In the genomic region with DNA sequence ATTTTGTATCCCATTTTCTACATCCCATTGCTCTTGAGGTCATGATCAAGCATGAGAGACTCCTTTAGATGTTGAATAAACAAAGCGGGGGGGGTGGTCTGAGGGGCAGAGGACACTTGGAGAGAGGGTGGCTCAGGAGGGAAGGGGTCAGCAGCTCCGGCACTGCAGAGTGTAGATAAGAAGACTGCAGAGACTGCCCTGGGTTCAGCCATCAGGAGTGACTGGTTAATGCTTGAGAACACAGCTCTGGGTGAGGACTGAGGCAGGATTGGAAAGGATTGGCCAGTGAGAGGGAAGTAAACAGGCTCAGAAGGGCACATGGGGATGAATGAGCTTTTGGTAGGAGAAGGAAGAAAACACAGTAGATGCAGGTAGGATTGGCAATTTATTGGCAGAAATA, we compare ENCODE assay signal across 21 cellular contexts.
DNase-seq lines count a peak whose midpoint lies in the region; ATAC-seq, FAIRE-seq and TF ChIP-seq lines count a peak whose summit lies in the region.
"Had no signal": no experiment of that assay in that cellular context is flagged by ENCODE, and none has a peak within 500 bp of the region (broad histone marks: within the 10 kb centered on the region; RNA-seq: fewer than 3 reads in every experiment).

No MANE protein-coding gene starts in this region.

- H3K4me3 ChIP-seq in K562 = no peak overlapping the region
- H3K4me3 ChIP-seq: A549; BLaER1 treated with 17β-estradiol and CSF1 and Interleukin-3, amounts not matched to agents 10 nM and 100 nM had no signal

- no peaks in the 10 kb centered on the region for H3K9me3 Mint-ChIP-seq in stimulated activated memory B cell treated with anti-CD40 and anti-IgM and Interleukin-4, amounts not matched to agents 10 μg/mL and 1 μg/mL and 100 μg/mL, for 72 hours
- H3K9me3 Mint-ChIP-seq: CD4-positive, alpha-beta T cell; CD8-positive, alpha-beta T cell had no signal

- H2AFZ ChIP-seq in K562 (ENCODE audit: low read depth, low read length) = no peak overlapping the region

- no peak for TF ChIP-seq RAD21 in K562 (CRISPR knock-in tag; conservative IDR thresholded peaks at IDR 0.05 in 1 of 2, IDR thresholded peaks at IDR 0.05 in 1 of 2)

- H3K36me3 Mint-ChIP-seq in stimulated activated memory B cell treated with anti-CD40 and anti-IgM and Interleukin-4, amounts not matched to agents 10 μg/mL and 1 μg/mL and 100 μg/mL, for 72 hours = no peaks in the 10 kb centered on the region
- H3K36me3 Mint-ChIP-seq: CD8-positive, alpha-beta T cell had no signal

- no peaks in the 10 kb centered on the region for H3K9me3 ChIP-seq in K562 (replicated peaks; ENCODE audit: control insufficient read depth, insufficient read depth, low read depth, low read length)
- H3K9me3 ChIP-seq: A549; BLaER1 treated with 17β-estradiol and CSF1 and Interleukin-3, amounts not matched to agents 10 nM and 100 nM; Caco-2 had no signal

- H3K9ac ChIP-seq in K562 (ENCODE audit: insufficient read depth in 1 of 2, low read depth in 2 of 2, low read length in 2 of 2) = no peak overlapping the region
- H3K9ac ChIP-seq: BLaER1 treated with 17β-estradiol and CSF1 and Interleukin-3, amounts not matched to agents 10 nM and 100 nM had no signal

- peak; percentile 97 for ATAC-seq in K562
- ATAC-seq in stimulated activated memory B cell treated with anti-CD40 and anti-IgM and Interleukin-4, amounts not matched to agents 10 μg/mL and 1 μg/mL and 100 μg/mL, for 72 hours = peak; percentile 10
- ATAC-seq in GM21515 (IDR thresholded peaks at IDR 0.05; ENCODE audit: unreplicated experiment) = no peak
- ATAC-seq: A549; CD8-positive, alpha-beta T cell had no signal

- no TSS peak for BruUV-seq in K562 (replicated peaks; lab: Mats Ljungman, UMichigan)

- no peak for TF ChIP-seq CTCF in K562 (IDR thresholded peaks at IDR 0.05 in 2 of 3, conservative IDR thresholded peaks at IDR 0.05 in 1 of 3; ENCODE audit: insufficient read depth in 2 of 3, low read depth in 1 of 3, low read length in 3 of 3)

- no peaks in the 10 kb centered on the region for H3K27me3 ChIP-seq in K562 (ENCODE audit: control insufficient read depth in 2 of 2, insufficient read depth in 2 of 2, low read length in 2 of 2)
- H3K27me3 ChIP-seq: BLaER1 treated with 17β-estradiol and CSF1 and Interleukin-3, amounts not matched to agents 10 nM and 100 nM had no signal

- no peak overlapping the region for H3K4me3 Mint-ChIP-seq in stimulated activated memory B cell treated with anti-CD40 and anti-IgM and Interleukin-4, amounts not matched to agents 10 μg/mL and 1 μg/mL and 100 μg/mL, for 72 hours
- H3K4me3 Mint-ChIP-seq: B cell; CD4-positive, alpha-beta T cell; CD8-positive, alpha-beta T cell had no signal

- H3K79me2 ChIP-seq in K562 (ENCODE audit: control insufficient read depth, insufficient read depth, low read length) = 0 out of 3 replicates have a peak, but pooled peaks cover 3% of the 10 kb centered on the region

- TF ChIP-seq EP300 in K562 (IDR thresholded peaks at IDR 0.05; ENCODE audit: low read length) = peak; percentile 32; the same call in 1 of the 2 replicates

- POLR2A ChIA-PET in K562 (lab: Yijun Ruan, JAX) = interaction anchor here (0.7 kb wide), 1 partner anchor 519 kb away, joined by 3 read pairs; no protein-coding TSS in a partner anchor

- in situ Hi-C loops in K562 (cut with MboI) = no loop called here

- H3K27ac ChIP-seq in K562 (ENCODE audit: extremely low read depth, low read depth, low read length) = no peak overlapping the region
- H3K27ac ChIP-seq: 22Rv1; BLaER1 treated with 17β-estradiol and CSF1 and Interleukin-3, amounts not matched to agents 10 nM and 100 nM; C4-2B had no signal

- intact Hi-C loops in K562 (cut with micrococcal nuclease) = no loop called here

- no peaks in the 10 kb centered on the region for H3K9me1 ChIP-seq in K562 (ENCODE audit: control insufficient read depth, insufficient read depth, low read length)

- DNase-seq in OCI-M1 (lab: John Stamatoyannopoulos, UW) (peak; percentile 61), K562 (ENCODE audit: extremely low read depth in 1 of 4, low spot score in 3 of 4) (peak; percentile 12 to 78 (median 43)), NCI-H345 treated with DMSO at 0.1 percent for 48 hours (lab: John Stamatoyannopoulos, UW; ENCODE audit: unreplicated experiment) (no peak), hippocampal formation (lab: John Stamatoyannopoulos, UW) (no peak)
- DNase-seq: AML-193; Caco-2; Calu3; CD4-positive, alpha-beta T cell; CD8-positive, alpha-beta T cell; DMS79 treated with DMSO at 0.1 percent for 48 hours; GF-D8 had no signal

- no peak overlapping the region for H3K27ac Mint-ChIP-seq in stimulated activated memory B cell treated with anti-CD40 and anti-IgM and Interleukin-4, amounts not matched to agents 10 μg/mL and 1 μg/mL and 100 μg/mL, for 72 hours
- H3K27ac Mint-ChIP-seq: B cell; CD4-positive, alpha-beta T cell; CD8-positive, alpha-beta T cell had no signal

- TF ChIP-seq POLR2A in K562 (conservative IDR thresholded peaks at IDR 0.05) = no peak

- peaks cover 0 to 19% of the 10 kb centered on the region in 2 experiments; a peak in 2 of 5 replicates for H3K4me1 ChIP-seq in K562 (replicated peaks in 1 of 2; ENCODE audit: control insufficient read depth in 2 of 2, insufficient read depth in 2 of 2, low read length in 2 of 2)
- H3K4me1 ChIP-seq: Caco-2 had no signal

- H3K4me1 Mint-ChIP-seq in stimulated activated memory B cell treated with anti-CD40 and anti-IgM and Interleukin-4, amounts not matched to agents 10 μg/mL and 1 μg/mL and 100 μg/mL, for 72 hours = peaks cover 5% of the 10 kb centered on the region

- H3K27me3 Mint-ChIP-seq in stimulated activated memory B cell treated with anti-CD40 and anti-IgM and Interleukin-4, amounts not matched to agents 10 μg/mL and 1 μg/mL and 100 μg/mL, for 72 hours = peaks cover 19% of the 10 kb centered on the region

- CTCF ChIA-PET in K562 (lab: Yijun Ruan, JAX; ENCODE audit: low intra/inter-chr PET ratio) = no interaction called here

- peak overlapping the region; percentile 14; the same call in 1 of the 2 replicates for H3K4me2 ChIP-seq in K562 (ENCODE audit: insufficient read depth, low read length)
- H3K4me2 ChIP-seq: A549; BLaER1 treated with 17β-estradiol and CSF1 and Interleukin-3, amounts not matched to agents 10 nM and 100 nM had no signal

- FAIRE-seq in K562 (lab: Jason Lieb, UNC) = peak; percentile 84
- FAIRE-seq: A549, D721Med, G401.6, GM12891 had no signal

- H3K36me3 ChIP-seq in K562 (ENCODE audit: control insufficient read depth, insufficient read depth, low read length) = no peaks in the 10 kb centered on the region
- H3K36me3 ChIP-seq: BLaER1 treated with 17β-estradiol and CSF1 and Interleukin-3, amounts not matched to agents 10 nM and 100 nM had no signal

- WGBS in K562 (ENCODE audit: insufficient coverage, low coverage, missing lambda C conversion rate) = 6% methylated on average over 2 of the region's 2 CpGs

- H4K20me1 ChIP-seq in K562 (replicated peaks; ENCODE audit: control insufficient read depth, insufficient read depth, low read length) = no peaks in the 10 kb centered on the region; the same call in none of the 2 replicates
- H4K20me1 ChIP-seq: BLaER1 treated with 17β-estradiol and CSF1 and Interleukin-3, amounts not matched to agents 10 nM and 100 nM had no signal

TF ChIP-seq in K562, 482 proteins besides CTCF, POLR2A, EP300 and RAD21 (continues in another document):
- TF ChIP-seq BDP1 (IDR thresholded peaks at IDR 0.05; ENCODE audit: insufficient read depth, insufficient read length) (no peak), ELF4 (CRISPR knock-in tag; IDR thresholded peaks at IDR 0.05) (no peak), ZKSCAN8 (CRISPR knock-in tag; IDR thresholded peaks at IDR 0.05) (no peak), FIP1L1 (IDR thresholded peaks at IDR 0.05; ENCODE audit: low read depth, low read length, poor library complexity, severe bottlenecking) (no peak), ZNF696 (CRISPR knock-in tag; conservative IDR thresholded peaks at IDR 0.05) (no peak), TAF9B (IDR thresholded peaks at IDR 0.05; ENCODE audit: partially characterized antibody) (no peak), TBL1XR1 (IDR thresholded peaks at IDR 0.05; ENCODE audit: low read length in 2 of 2) (peak in 1 of 2 experiments; percentile 30; a peak in 1 of 4 replicates), CBFA2T3 (IDR thresholded peaks at IDR 0.05) (peak; percentile 84)

Comparison
In these comparisons a context has a peak if more than half of its experiments do, and no peak if none do; other contexts are left out.
1. DNase-seq: peak in OCI-M1 (single experiment) and K562 (4 of 4); none in NCI-H345 treated with DMSO at 0.1 percent for 48 hours (single experiment) and hippocampal formation (0 of 2).